ENCODE assay signal across 8 cellular contexts in the genomic region with DNA sequence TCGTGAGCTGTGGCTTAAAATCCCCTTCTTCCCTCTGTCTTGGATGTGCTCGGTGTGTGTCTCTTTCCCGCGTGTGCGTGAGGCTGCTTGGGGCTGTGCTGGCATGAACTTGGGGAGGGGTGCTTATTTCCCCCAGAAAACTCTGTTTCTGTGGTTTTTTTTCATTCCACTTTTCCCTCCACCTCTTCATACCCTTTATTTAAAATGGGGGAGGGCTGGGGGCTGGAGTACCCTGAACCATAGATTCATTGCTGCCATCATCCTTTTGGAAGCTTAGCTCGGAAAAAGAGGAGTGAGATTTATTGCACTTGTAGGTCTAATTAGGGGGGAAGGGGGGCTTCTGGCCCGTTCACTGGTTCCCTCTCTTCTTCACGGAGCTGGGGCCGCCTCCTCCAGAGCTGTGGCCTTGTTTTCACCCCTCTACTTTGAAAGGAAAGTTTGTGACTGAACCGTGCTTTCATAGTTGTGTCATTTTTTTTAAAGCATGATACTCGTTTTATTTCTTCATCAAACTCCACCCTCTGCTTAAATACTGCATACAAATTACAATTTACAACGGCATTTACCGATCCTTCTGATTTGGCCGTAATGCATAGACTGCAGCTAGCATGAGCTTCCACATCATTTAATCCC. TPM values are rescaled to one million over a fixed set of nuclear protein-coding genes. Genes with fewer than 3 reads are reported as not detected.
DNase-seq lines count a peak whose midpoint lies in the region; ATAC-seq and TF ChIP-seq lines count a peak whose summit lies in the region.

No MANE protein-coding gene starts in this region.

- in situ Hi-C loops in astrocyte of the cerebellum (cut with HindIII; ENCODE audit: low sequenced_read_pairs), result no loop called here

- no peak for TF ChIP-seq EP300 in upper lobe of left lung (IDR thresholded peaks at IDR 0.05)

- H3K27ac ChIP-seq in cardiac muscle cell (no peak overlapping the region), lung (ENCODE audit: low read depth in 1 of 2, low read length in 1 of 2) (peak overlapping the region in 1 of 2 donors; percentile 64), upper lobe of left lung (peak overlapping the region; percentile 51 to 77 (median 73))

- no peaks in the 10 kb centered on the region for H3K9me3 ChIP-seq in cardiac muscle cell (ENCODE audit: low read depth)
- H3K9me3 ChIP-seq in lung (ENCODE audit: control insufficient read depth in 2 of 2, insufficient read depth in 1 of 2, low read length in 1 of 2), result peaks cover 0 to 11% of the 10 kb centered on the region in 2 donors
- no peaks in the 10 kb centered on the region for H3K9me3 ChIP-seq in upper lobe of left lung

- no peaks in the 10 kb centered on the region for H3K36me3 ChIP-seq in cardiac muscle cell
- H3K36me3 ChIP-seq in lung (ENCODE audit: control insufficient read depth in 2 of 2, insufficient read depth in 2 of 2, low read length in 2 of 2), result peaks cover 0 to 6% of the 10 kb centered on the region in 2 donors
- H3K36me3 ChIP-seq in upper lobe of left lung, result no peaks in the 10 kb centered on the region

- TF ChIP-seq CTCF in cardiac muscle cell (IDR thresholded peaks at IDR 0.05; ENCODE audit: low read depth, low read length), result no peak
- no peak for TF ChIP-seq CTCF in astrocyte of the cerebellum (IDR thresholded peaks at IDR 0.05; ENCODE audit: low read depth, low read length, missing control alignments)
- no peak for TF ChIP-seq CTCF in lung (IDR thresholded peaks at IDR 0.05; ENCODE audit: control extremely low read depth, extremely low read depth)
- TF ChIP-seq CTCF in upper lobe of left lung (IDR thresholded peaks at IDR 0.05), result no peak

- ATAC-seq in left ventricle myocardium superior (no peak), lung (ENCODE audit: insufficient read depth, low FRiP score) (no peak), upper lobe of left lung (ENCODE audit: low FRiP score in 2 of 2) (no peak)

- H3K4me3 ChIP-seq in cardiac muscle cell (peak overlapping the region; percentile 48), astrocyte of the cerebellum (ENCODE audit: low read depth, low read length) (peak overlapping the region; percentile 98), lung (peak overlapping the region; percentile 39), upper lobe of left lung (peak overlapping the region; percentile 8 to 70 (median 62))

- no peak for TF ChIP-seq POLR2A in upper lobe of left lung (IDR thresholded peaks at IDR 0.05)

- H3K27me3 ChIP-seq in cardiac muscle cell (peaks cover 97% of the 10 kb centered on the region), lung (ENCODE audit: control insufficient read depth, insufficient read depth) (no peaks in the 10 kb centered on the region), upper lobe of left lung (peaks cover 0 to 51% (median 29%) of the 10 kb centered on the region in 4 donors)

- intact Hi-C loops in left ventricle myocardium superior (cut with micrococcal nuclease), result no loop called here

- peaks cover 6% of the 10 kb centered on the region for H3K4me1 ChIP-seq in cardiac muscle cell (ENCODE audit: low read depth)
- H3K4me1 ChIP-seq in lung (ENCODE audit: control insufficient read depth in 2 of 2, insufficient read depth in 2 of 2, low read length in 2 of 2), result peaks cover 0 to 11% of the 10 kb centered on the region in 2 donors
- H3K4me1 ChIP-seq in upper lobe of left lung, result peaks cover 21 to 55% (median 23%) of the 10 kb centered on the region in 4 donors

- DNase-seq in cardiac muscle cell (ENCODE audit: low read depth in 1 of 2, low spot score in 1 of 2) (peak in 1 of 2 donors; percentile 48), left ventricle myocardium superior (no peak), astrocyte of the cerebellum (ENCODE audit: low read depth) (no peak), lung (ENCODE audit: low spot score) (no peak), upper lobe of left lung (no peak), cerebellar nuclear complex (lab: John Stamatoyannopoulos, UW) (no peak), NCI-H446 (lab: John Stamatoyannopoulos, UW) (no peak)
- no peak for DNase-seq in stimulated activated CD4-positive, alpha-beta T cell treated with anti-CD3 and anti-CD28 coated beads, Interleukin-1b, Interleukin-23, amount 100 ng/mL, for 48 hours

- WGBS in lung, 2 donors, result 12 to 14% methylated on average over 14 of the region's 14 CpGs
- WGBS in upper lobe of left lung, 2 donors, result 17 to 19% methylated on average over 14 of the region's 14 CpGs

RNA-seq across cellular contexts. Expression of a gene that starts 2.8 kb away (rescaled TPM):
- total RNA-seq in cardiac muscle cell (1.3 and 1.5 TPM in 2 replicates), left ventricle myocardium superior (1.9 TPM), lung (100 to 1,000 TPM in 1 of 2 donors, 10 to 100 TPM in 1; 57.3 to 104 TPM), upper lobe of left lung (10 to 100 TPM in 5 of 6 donors, 1 to 10 TPM in 1; 8.9 to 70.3 (median 29.4) TPM)
- polyA plus RNA-seq in cardiac muscle cell (0.13 and 0.32 TPM in 2 replicates), lung (10 to 100 TPM; 15.2 to 59.3 TPM)

RNA-seq across cellular contexts. Expression of a gene that starts 4.8 kb away (rescaled TPM):
- total RNA-seq in cardiac muscle cell (0.25 and 0.45 TPM in 2 replicates), left ventricle myocardium superior (0.57 TPM), lung (10 to 100 TPM in 1 of 2 donors, 1 to 10 TPM in 1; 8.9 to 50.0 TPM), upper lobe of left lung (10 to 100 TPM in 4 of 6 donors, 1 to 10 TPM in 2; 4.4 to 19.9 (median 11.4) TPM)
- polyA plus RNA-seq in cardiac muscle cell (0.21 and 0.49 TPM in 2 replicates), lung (10 to 100 TPM in 1 of 2 donors, 1 to 10 TPM in 1; 3.6 to 12.9 TPM)

Comparison
In these comparisons a context has a peak if more than half of its experiments do, and no peak if none do; other contexts are left out.
1. H3K4me3 ChIP-seq: peak in every context shown above with its lines; median percentile 98 in astrocyte of the cerebellum; 62 in upper lobe of left lung; 48 in cardiac muscle cell; 39 in lung.